ENCODE assay signal across 8 cellular contexts in genomic region chr2:72917138-72917874, GRCh38. TPM values are rescaled to one million over a fixed set of nuclear protein-coding genes. Genes with fewer than 3 reads are reported as not detected.
A peak's percentile ranks its signal among the peaks of the same experiment; 100 is the strongest.
DNase-seq lines count a peak whose midpoint lies in the region; ATAC-seq, FAIRE-seq and TF ChIP-seq lines count a peak whose summit lies in the region.

TSS of gene EMX1 (plus strand) at chr2:72917519. CDS start at chr2:72917853, 334 bp downstream.

- H3K4me1 ChIP-seq in A549 (peaks cover 37% of the 10 kb centered on the region), smooth muscle cell (ENCODE audit: low read depth) (peaks cover 28% of the 10 kb centered on the region)

- ATAC-seq in A549 (peak; percentile 44 to 63), GM18909 (IDR thresholded peaks at IDR 0.05; ENCODE audit: poor library complexity, unreplicated experiment) (peak; percentile 51), HG03354 (IDR thresholded peaks at IDR 0.05; ENCODE audit: poor library complexity, severe bottlenecking, unreplicated experiment) (peak; percentile 57), HG03378 (IDR thresholded peaks at IDR 0.05; ENCODE audit: unreplicated experiment) (no peak)
- peak; percentile 55 for ATAC-seq in activated naive CD8-positive, alpha-beta T cell treated with anti-CD3 and anti-CD28 coated beads, Interleukin-2, amount 10 ng/mL, durations not matched to agents 7 days and 5 days (ENCODE audit: low read depth)

- 6% methylated on average over 11 of the region's 82 CpGs for WGBS in A549 (ENCODE audit: missing lambda C conversion rate)
- under 1% methylated on average over 49 of the region's 82 CpGs for WGBS in smooth muscle cell (ENCODE audit: low lambda C conversion rate)

- H3K27me3 Mint-ChIP-seq in activated naive CD8-positive, alpha-beta T cell treated with anti-CD3 and anti-CD28 coated beads, Interleukin-2, amount 10 ng/mL, durations not matched to agents 7 days and 5 days = peaks cover 76% of the 10 kb centered on the region

- TF ChIP-seq CTCF in A549 (IDR thresholded peaks at IDR 0.05) (no peak), smooth muscle cell (IDR thresholded peaks at IDR 0.05; ENCODE audit: borderline replicate concordance, insufficient read depth, poor library complexity, severe bottlenecking) (no peak)

- H3K4me1 Mint-ChIP-seq in activated naive CD8-positive, alpha-beta T cell treated with anti-CD3 and anti-CD28 coated beads, Interleukin-2, amount 10 ng/mL, durations not matched to agents 7 days and 5 days = peaks cover 24% of the 10 kb centered on the region

- no peak within 1 kb of the TSS for H2AFZ ChIP-seq in smooth muscle cell (ENCODE audit: low read depth)

- peak; percentile 65 to 79 for DNase-seq in A549 (ENCODE audit: low read depth in 1 of 2, low spot score in 1 of 2)
- DNase-seq in NCI-H82 (lab: John Stamatoyannopoulos, UW) = peak; percentile 88
- peak; percentile 67 for DNase-seq in activated naive CD8-positive, alpha-beta T cell treated with anti-CD3 and anti-CD28 coated beads, Interleukin-2, amount 10 ng/mL, durations not matched to agents 7 days and 5 days
- DNase-seq in iPS-NIHi11 (ENCODE audit: low spot score) = peak; percentile 90
- no peak for DNase-seq in smooth muscle cell (lab: John Stamatoyannopoulos, UW; ENCODE audit: unreplicated experiment)

- no peaks in the 10 kb centered on the region for H3K36me3 ChIP-seq in smooth muscle cell (ENCODE audit: low read depth)

- peaks cover 7% of the 10 kb centered on the region for H4K20me1 ChIP-seq in smooth muscle cell (ENCODE audit: low read depth)

- no peaks in the 10 kb centered on the region for H3K9me3 ChIP-seq in A549
- no peaks in the 10 kb centered on the region for H3K9me3 ChIP-seq in smooth muscle cell (replicated peaks; ENCODE audit: low read depth)

- H3K36me3 Mint-ChIP-seq in activated naive CD8-positive, alpha-beta T cell treated with anti-CD3 and anti-CD28 coated beads, Interleukin-2, amount 10 ng/mL, durations not matched to agents 7 days and 5 days = no peaks in the 10 kb centered on the region

- H3K27ac Mint-ChIP-seq in activated naive CD8-positive, alpha-beta T cell treated with anti-CD3 and anti-CD28 coated beads, Interleukin-2, amount 10 ng/mL, durations not matched to agents 7 days and 5 days = peak within 1 kb of the TSS; percentile 21

- no peak for TF ChIP-seq RAD21 in A549 (conservative IDR thresholded peaks at IDR 0.05 in 1 of 2, IDR thresholded peaks at IDR 0.05 in 1 of 2)

- H3K9me3 Mint-ChIP-seq in activated naive CD8-positive, alpha-beta T cell treated with anti-CD3 and anti-CD28 coated beads, Interleukin-2, amount 10 ng/mL, durations not matched to agents 7 days and 5 days = no peaks in the 10 kb centered on the region

- no peaks in the 10 kb centered on the region for H3K79me2 ChIP-seq in smooth muscle cell (ENCODE audit: low read depth)

- POLR2A ChIA-PET in A549 (lab: Yijun Ruan, JAX) = no interaction called here
- POLR2A ChIA-PET in activated naive CD8-positive, alpha-beta T cell treated with anti-CD3 and anti-CD28 coated beads, Interleukin-2, amount 10 ng/mL, durations not matched to agents 7 days and 5 days (lab: Charles Lee) = interaction anchor here (1.0 to 1.6 kb wide), 2 partner anchors 10 to 56 kb away, joined by 3 to 8 read pairs; no protein-coding TSS in a partner anchor

- TF ChIP-seq EP300 in A549 (IDR thresholded peaks at IDR 0.05) = no peak

- H3K27ac ChIP-seq in A549 (peak within 1 kb of the TSS in 1 of 2 experiments; percentile 10; a peak in 2 of 6 replicates), smooth muscle cell (ENCODE audit: low read depth) (no peak within 1 kb of the TSS)

- no peak within 1 kb of the TSS for H3K9ac ChIP-seq in smooth muscle cell (ENCODE audit: low read depth)

- CTCF ChIA-PET in A549 (lab: Yijun Ruan, JAX) = interaction anchor here (0.6 to 13.4 kb wide), 12 partner anchors 9 to 789 kb away, joined by 3 to 211 read pairs (median 4); partner anchors contain the start of gene SPR

- no peak for TF ChIP-seq POLR2A in A549 (IDR thresholded peaks at IDR 0.05; ENCODE audit: low read length)

- peak within 1 kb of the TSS; percentile 48 for H3K4me3 ChIP-seq in A549
- peak within 1 kb of the TSS; percentile 36 for H3K4me3 ChIP-seq in smooth muscle cell

- H3K4me2 ChIP-seq in A549 (peak within 1 kb of the TSS; percentile 99), smooth muscle cell (peak within 1 kb of the TSS; percentile 75)

- FAIRE-seq in A549 (lab: Jason Lieb, UNC) = no peak

- no peaks in the 10 kb centered on the region for H3F3A ChIP-seq in smooth muscle cell (ENCODE audit: low read depth)

- H3K27me3 ChIP-seq in smooth muscle cell (ENCODE audit: low read depth) = peaks cover 100% of the 10 kb centered on the region

- peak within 1 kb of the TSS; percentile 75 for H3K4me3 Mint-ChIP-seq in activated naive CD8-positive, alpha-beta T cell treated with anti-CD3 and anti-CD28 coated beads, Interleukin-2, amount 10 ng/mL, durations not matched to agents 7 days and 5 days

TF ChIP-seq in A549, 52 proteins besides CTCF, POLR2A, EP300 and RAD21:
- TF ChIP-seq ZSCAN20 (CRISPR knock-in tag; IDR thresholded peaks at IDR 0.05) (no peak), MAX (IDR thresholded peaks at IDR 0.05) (peak; percentile 45; the same call in 1 of the 2 replicates), CBX8 (IDR thresholded peaks at IDR 0.05) (no peak)
TF ChIP-seq in A549: peak in this region for 1.

RNA-seq across cellular contexts. Expression of gene EMX1, which starts in this region (rescaled TPM):
- polyA plus RNA-seq in A549 (2011; rRNA removed) (not detected in 2 replicates), A549 (2017; fragmentation: RNase III; extraction: RNeasy Plus Mini Kit Qiagen cat#74134 plus additional on column Dnase treatment) (0.05 TPM in 1 of 3 replicates, not detected in the others), smooth muscle cell (not detected in 2 replicates)
- 0.04 and 0.08 TPM in 2 replicates for polyA plus RNA-seq in A549 (2012; cell fraction: cytosol; rRNA removed)
- polyA plus RNA-seq in A549 (2012; cell fraction: nucleus; rRNA removed) = 0.04 TPM in 2 replicates
- not detected in 2 replicates for polyA minus RNA-seq in A549 (2011; rRNA and poly(A)+ RNA removed)
- not detected for total RNA-seq in activated naive CD8-positive, alpha-beta T cell treated with anti-CD3 and anti-CD28 coated beads, Interleukin-2, amount 10 ng/mL, durations not matched to agents 7 days and 5 days
- total RNA-seq in smooth muscle cell = not detected in 2 replicates

Comparison
In these comparisons a context has a peak if more than half of its experiments do, and no peak if none do; other contexts are left out.
1. Peak in DNase-seq, ATAC-seq, H3K4me3 ChIP-seq and H3K4me2 ChIP-seq in A549; RNA of the gene not detected or under 1 TPM.
2. Peak in DNase-seq and ATAC-seq in activated naive CD8-positive, alpha-beta T cell treated with anti-CD3 and anti-CD28 coated beads, Interleukin-2, amount 10 ng/mL, durations not matched to agents 7 days and 5 days; RNA of the gene not detected or under 1 TPM.